14 cellular contexts compared by ENCODE assay signal in genomic region chr9:116007824-116008223, GRCh38.
A peak's percentile ranks its signal among the peaks of the same experiment; 100 is the strongest.
DNase-seq lines count a peak whose midpoint lies in the region; ATAC-seq, FAIRE-seq and TF ChIP-seq lines count a peak whose summit lies in the region.
"Had no signal": no experiment of that assay in that cellular context is flagged by ENCODE, and none has a peak within 500 bp of the region (broad histone marks: within the 10 kb centered on the region; RNA-seq: fewer than 3 reads in every experiment).

No MANE protein-coding gene starts in this region.

- BruUV-seq in HCT116 (replicated peaks; lab: Mats Ljungman, UMichigan): TSS peak; percentile 91

- no peaks in the 10 kb centered on the region for H3K9me2 ChIP-seq in HCT116 (ENCODE audit: insufficient read depth)

- 92% methylated on average over 2 of the region's 2 CpGs for WGBS in A549 (ENCODE audit: missing lambda C conversion rate)

- peaks cover 8% of the 10 kb centered on the region for H3K4me1 Mint-ChIP-seq in astrocyte (ENCODE audit: low read depth, unreplicated experiment)

- peak overlapping the region; percentile 39 to 79 for H3K27ac ChIP-seq in A549
- peak overlapping the region; percentile 29; the same call in 1 of the 2 replicates for H3K27ac ChIP-seq in HCT116 (ENCODE audit: low read depth, low read length)
- no peak overlapping the region for H3K27ac ChIP-seq in astrocyte (ENCODE audit: low read depth, low read length)
- no peak overlapping the region for H3K27ac ChIP-seq in kidney (ENCODE audit: low read depth in 2 of 2, low read length in 2 of 2)
- no peak overlapping the region for H3K27ac ChIP-seq in vagina
- H3K27ac ChIP-seq: C4-2B had no signal

- no peak overlapping the region for H3K4me3 Mint-ChIP-seq in astrocyte (ENCODE audit: unreplicated experiment)
- H3K4me3 Mint-ChIP-seq: CD8-positive, alpha-beta T cell had no signal

- POLR2A ChIA-PET in A549 (lab: Yijun Ruan, JAX): no interaction called here
- POLR2A ChIA-PET in HCT116 (lab: Charles Lee): interaction anchor here (0.6 kb wide), 1 partner anchor 889 kb away, joined by 4 read pairs; no protein-coding TSS in a partner anchor

- H3K36me3 Mint-ChIP-seq in astrocyte (ENCODE audit: low read depth, unreplicated experiment): no peaks in the 10 kb centered on the region
- H3K36me3 Mint-ChIP-seq: CD8-positive, alpha-beta T cell had no signal

- H3K4me2 ChIP-seq in A549: 0 out of 3 replicates have a peak overlapping the region, but pooled peaks have one; percentile 15
- peak overlapping the region; percentile 62 for H3K4me2 ChIP-seq in HCT116 (ENCODE audit: low read length)
- peak overlapping the region; percentile 30 for H3K4me2 ChIP-seq in astrocyte (ENCODE audit: low read length)

- no peaks in the 10 kb centered on the region for H3K9me3 Mint-ChIP-seq in astrocyte (ENCODE audit: unreplicated experiment)
- H3K9me3 Mint-ChIP-seq: CD8-positive, alpha-beta T cell had no signal

- H2AFZ ChIP-seq in HCT116 (ENCODE audit: low read depth, low read length, poor library complexity, severe bottlenecking): no peak overlapping the region
- no peak overlapping the region for H2AFZ ChIP-seq in astrocyte (ENCODE audit: low read depth, low read length)

- no peak overlapping the region for H3K27ac Mint-ChIP-seq in astrocyte (ENCODE audit: unreplicated experiment)
- H3K27ac Mint-ChIP-seq: CD8-positive, alpha-beta T cell had no signal

- no peaks in the 10 kb centered on the region for H3K27me3 ChIP-seq in HCT116 (ENCODE audit: insufficient read depth, low read length)
- peaks cover 3% of the 10 kb centered on the region for H3K27me3 ChIP-seq in astrocyte (ENCODE audit: insufficient read depth, low read length)
- no peaks in the 10 kb centered on the region for H3K27me3 ChIP-seq in vagina
- H3K27me3 ChIP-seq: BE2C had no signal

- no peaks in the 10 kb centered on the region for H3K36me3 ChIP-seq in HCT116 (ENCODE audit: control insufficient read depth in 1 of 2, insufficient read depth in 2 of 2, low read length in 2 of 2)
- no peaks in the 10 kb centered on the region for H3K36me3 ChIP-seq in astrocyte (ENCODE audit: insufficient read depth, low read length)
- H3K36me3 ChIP-seq in kidney (ENCODE audit: control insufficient read depth in 1 of 2, insufficient read depth in 2 of 2, low read length in 2 of 2): no peaks in the 10 kb centered on the region
- no peaks in the 10 kb centered on the region for H3K36me3 ChIP-seq in vagina
- H3K36me3 ChIP-seq: BE2C had no signal

- TF ChIP-seq EP300 in A549 (IDR thresholded peaks at IDR 0.05): no peak

- TF ChIP-seq POLR2A in A549 (IDR thresholded peaks at IDR 0.05; ENCODE audit: low read length) (no peak), HCT116 (IDR thresholded peaks at IDR 0.05; ENCODE audit: borderline replicate concordance, extremely low read depth, insufficient read depth, insufficient read length) (no peak), vagina (IDR thresholded peaks at IDR 0.05) (no peak)

- no peak overlapping the region for H3K9ac ChIP-seq in HCT116 (ENCODE audit: low read length)
- no peak overlapping the region for H3K9ac ChIP-seq in astrocyte (ENCODE audit: low read length)
- H3K9ac ChIP-seq in kidney (ENCODE audit: low read length in 2 of 2): no peak overlapping the region

- DNase-seq in A549 (ENCODE audit: low read depth in 1 of 2, low spot score in 1 of 2) (no peak), HCT116 (ENCODE audit: low read depth, low spot score) (no peak), astrocyte (ENCODE audit: low read depth) (no peak), kidney (peak; percentile 29), vagina (ENCODE audit: extremely low spot score in 2 of 2) (no peak), GM19240 (ENCODE audit: insufficient read length, low spot score) (no peak)
- DNase-seq in activated CD4-positive, alpha-beta T cell treated with anti-CD3 and anti-CD28 coated beads for 48 hours: no peak
- DNase-seq: BE2C; CD8-positive, alpha-beta T cell; COR-L47; DND-41; GF-D8 had no signal

- no peaks in the 10 kb centered on the region for H3K79me2 ChIP-seq in HCT116 (ENCODE audit: insufficient read depth, low read length)
- no peaks in the 10 kb centered on the region for H3K79me2 ChIP-seq in astrocyte (ENCODE audit: insufficient read depth, low read length)

- ATAC-seq in A549: no peak
- ATAC-seq in HCT116: peak; percentile 58
- ATAC-seq in HG03108 (IDR thresholded peaks at IDR 0.05; ENCODE audit: unreplicated experiment): no peak
- ATAC-seq: CD8-positive, alpha-beta T cell had no signal

- intact Hi-C loops in HCT116 (cut with micrococcal nuclease): loop anchor here (10.0 kb wide), 1 partner anchor 547 kb away; no protein-coding TSS in a partner anchor
- intact Hi-C loops in kidney (cut with DNase I): no loop called here
- intact Hi-C loops in vagina (cut with DNase I): no loop called here

- RAD21 ChIA-PET in HCT116 (lab: Charles Lee; ENCODE audit: low non-redundant PET in 1 of 2, low total read pairs in 2 of 2, uncharacterized antibody in 2 of 2, unreplicated experiment in 2 of 2): no interaction called here

- H3K4me3 ChIP-seq in A549 (no peak overlapping the region), HCT116 (replicated peaks in 1 of 2; ENCODE audit: low read depth in 1 of 2, low read length in 2 of 2) (peak overlapping the region in 1 of 2 experiments; percentile 23; a peak in 2 of 4 replicates), astrocyte (ENCODE audit: insufficient read depth, low read depth, low read length) (no peak overlapping the region), kidney (ENCODE audit: low read length in 2 of 2) (no peak overlapping the region), vagina (no peak overlapping the region)

- H3K4me1 ChIP-seq in A549 (peaks cover 21% of the 10 kb centered on the region), HCT116 (ENCODE audit: control insufficient read depth in 1 of 2, insufficient read depth in 2 of 2, low read length in 2 of 2) (peaks cover 10 to 30% of the 10 kb centered on the region in 2 experiments), astrocyte (ENCODE audit: insufficient read depth, low read length) (peaks cover 8% of the 10 kb centered on the region), kidney (ENCODE audit: control insufficient read depth in 1 of 2, insufficient read depth in 1 of 2, low read depth in 1 of 2, low read length in 2 of 2) (no peaks in the 10 kb centered on the region), vagina (no peaks in the 10 kb centered on the region)
- H3K4me1 ChIP-seq: BE2C had no signal

- TF ChIP-seq RAD21 in A549 (conservative IDR thresholded peaks at IDR 0.05 in 1 of 2, IDR thresholded peaks at IDR 0.05 in 1 of 2) (no peak), HCT116 (IDR thresholded peaks at IDR 0.05; ENCODE audit: low read depth) (no peak)

- CTCF ChIA-PET in A549 (lab: Yijun Ruan, JAX): interaction anchor here (0.9 to 1.4 kb wide), 2 partner anchors 15 to 89 kb away, joined by 3 read pairs; no protein-coding TSS in a partner anchor
- CTCF ChIA-PET in HCT116 (lab: Charles Lee): no interaction called here

- peaks cover 8% of the 10 kb centered on the region; the same call in 2 of the 3 replicates for H3K9me3 ChIP-seq in A549
- H3K9me3 ChIP-seq in HCT116 (ENCODE audit: control insufficient read depth in 1 of 2, insufficient read depth in 1 of 2, low read depth in 1 of 2, low read length in 2 of 2): no peaks in the 10 kb centered on the region
- peaks cover 3% of the 10 kb centered on the region for H3K9me3 ChIP-seq in astrocyte (ENCODE audit: insufficient read depth, low read depth, low read length)
- no peaks in the 10 kb centered on the region for H3K9me3 ChIP-seq in kidney (ENCODE audit: control insufficient read depth in 1 of 2, low read length in 2 of 2)
- H3K9me3 ChIP-seq in vagina: no peaks in the 10 kb centered on the region
- H3K9me3 ChIP-seq: BE2C had no signal

- H3K27me3 Mint-ChIP-seq in astrocyte (ENCODE audit: low read depth, unreplicated experiment): no peaks in the 10 kb centered on the region

- H4K20me1 ChIP-seq in HCT116 (ENCODE audit: insufficient read depth) (no peaks in the 10 kb centered on the region), astrocyte (ENCODE audit: insufficient read depth, low read length) (no peaks in the 10 kb centered on the region)

- TF ChIP-seq CTCF in A549 (IDR thresholded peaks at IDR 0.05): no peak
- no peak for TF ChIP-seq CTCF in HCT116 (IDR thresholded peaks at IDR 0.05 in 2 of 3, conservative IDR thresholded peaks at IDR 0.05 in 1 of 3; ENCODE audit: borderline replicate concordance in 1 of 3, insufficient read depth in 1 of 3, low read depth in 2 of 3, low read length in 2 of 3)
- no peak for TF ChIP-seq CTCF in astrocyte (IDR thresholded peaks at IDR 0.05; ENCODE audit: insufficient read depth, low read depth, low read length)
- TF ChIP-seq CTCF in kidney (IDR thresholded peaks at IDR 0.05; ENCODE audit: borderline replicate concordance, extremely low read depth, insufficient read depth): no peak
- TF ChIP-seq CTCF in vagina (IDR thresholded peaks at IDR 0.05): no peak

- FAIRE-seq in A549 (lab: Jason Lieb, UNC) (no peak), astrocyte (lab: Jason Lieb, UNC) (no peak), kidney (lab: Jason Lieb, UNC) (no peak)

TF ChIP-seq in A549, 52 proteins besides CTCF, POLR2A, EP300 and RAD21:
- TF ChIP-seq ELK1 (IDR thresholded peaks at IDR 0.05; ENCODE audit: low read depth, low read length) (no peak), CHD4 (IDR thresholded peaks at IDR 0.05; ENCODE audit: borderline replicate concordance) (no peak), NFE2L2 (conservative IDR thresholded peaks at IDR 0.05; ENCODE audit: low read length) (no peak), TFCP2L1 (CRISPR knock-in tag; IDR thresholded peaks at IDR 0.05) (no peak)

TF ChIP-seq in HCT116, 20 proteins besides CTCF, POLR2A, EP300 and RAD21 (continues in another document):
- no peak for TF ChIP-seq ZBTB33 (IDR thresholded peaks at IDR 0.05; ENCODE audit: extremely low read depth, insufficient replicate concordance, low read length)
- no peak for TF ChIP-seq ATF3 (IDR thresholded peaks at IDR 0.05)
- no peak for TF ChIP-seq JUND (IDR thresholded peaks at IDR 0.05)
- TF ChIP-seq SP1 (IDR thresholded peaks at IDR 0.05; ENCODE audit: low read depth): no peak

Comparison
In these comparisons a context has a peak if more than half of its experiments do, and no peak if none do; other contexts are left out.
1. H3K27ac ChIP-seq: peak in A549 (2 of 2) and HCT116 (single experiment); none in astrocyte (single experiment), kidney (0 of 2) and vagina (single experiment).
2. Peak in every context shown above with its lines, with median percentiles within 50 percentile points of each other: H3K4me2 ChIP-seq.